Comparison of ENCODE assay signal across 17 cellular contexts in the genomic region with DNA sequence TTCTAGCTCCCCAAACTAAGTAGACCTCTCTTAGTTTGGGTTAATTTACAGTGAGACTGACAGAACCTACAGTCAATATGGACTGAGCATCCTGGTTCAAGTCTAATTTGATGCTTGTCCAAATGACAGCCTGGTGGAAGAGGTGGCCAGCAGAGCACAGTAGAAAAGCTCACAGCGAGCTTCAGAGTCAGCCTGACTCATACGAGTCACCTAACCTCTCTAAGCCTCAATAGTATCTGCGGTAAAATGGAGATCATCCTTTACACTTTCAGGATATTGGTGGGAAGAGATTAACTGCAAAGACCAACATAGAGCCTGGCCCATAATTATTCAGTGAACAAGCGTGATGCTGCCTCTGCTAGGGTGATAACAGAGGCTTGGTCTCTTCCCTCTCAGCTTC. TPM values are rescaled to one million over a fixed set of nuclear protein-coding genes. Genes with fewer than 3 reads are reported as not detected.
DNase-seq lines count a peak whose midpoint lies in the region; ATAC-seq, FAIRE-seq and TF ChIP-seq lines count a peak whose summit lies in the region.
"Had no signal": no experiment of that assay in that cellular context is flagged by ENCODE, and none has a peak within 500 bp of the region (broad histone marks: within the 10 kb centered on the region; RNA-seq: fewer than 3 reads in every experiment).

No MANE protein-coding gene starts in this region.

- no peak for TF ChIP-seq CTCF in fibroblast of mammary gland (conservative IDR thresholded peaks at IDR 0.05; ENCODE audit: control insufficient read depth, insufficient read depth, low read depth, low read length)

- ATAC-seq in CD4-positive, CD25-positive, alpha-beta regulatory T cell (ENCODE audit: low read depth in 2 of 2): no peak
- ATAC-seq in HG02623 (IDR thresholded peaks at IDR 0.05; ENCODE audit: unreplicated experiment) (no peak), HG03354 (IDR thresholded peaks at IDR 0.05; ENCODE audit: poor library complexity, severe bottlenecking, unreplicated experiment) (no peak)
- ATAC-seq: left lobe of liver, upper lobe of right lung had no signal

- peaks cover 35% of the 10 kb centered on the region for H3K36me3 Mint-ChIP-seq in CD4-positive, CD25-positive, alpha-beta regulatory T cell

- peak overlapping the region; percentile 4 to 91 (median 82) for H3K27ac Mint-ChIP-seq in CD4-positive, CD25-positive, alpha-beta regulatory T cell

- peaks cover 40% of the 10 kb centered on the region for H3K4me1 ChIP-seq in CD4-positive, CD25-positive, alpha-beta regulatory T cell (ENCODE audit: control insufficient read depth, insufficient read depth, low read length, poor library complexity, severe bottlenecking)
- H3K4me1 ChIP-seq: parathyroid adenoma had no signal

- no peaks in the 10 kb centered on the region for H3K27me3 ChIP-seq in CD4-positive, CD25-positive, alpha-beta regulatory T cell (ENCODE audit: control insufficient read depth, insufficient read depth, low read length)
- H3K27me3 ChIP-seq: upper lobe of right lung had no signal

- no peaks in the 10 kb centered on the region for H3K9me3 Mint-ChIP-seq in CD4-positive, CD25-positive, alpha-beta regulatory T cell

- peak; percentile 34 for DNase-seq in A172 (ENCODE audit: low spot score)
- DNase-seq in CD4-positive, CD25-positive, alpha-beta regulatory T cell: no peak
- DNase-seq in RCC 7860 (ENCODE audit: low spot score): peak; percentile 43
- DNase-seq in fibroblast of mammary gland (ENCODE audit: low read depth): peak; percentile 73
- no peak for DNase-seq in T1000 (lab: John Stamatoyannopoulos, UW)
- no peak for DNase-seq in NCI-H2227 treated with DMSO at 0.1 percent for 48 hours (lab: John Stamatoyannopoulos, UW)
- DNase-seq: activated CD8-positive, alpha-beta memory T cell treated with anti-CD3 and anti-CD28 coated beads, Interleukin-2, amount 50 U/mL, for 48 hours; amygdala; NCI-H2107; NCI-H526 treated with DMSO at 0.1 percent for 48 hours; OCI-M1; upper lobe of right lung had no signal

- no peak overlapping the region for H3K27ac ChIP-seq in CD4-positive, CD25-positive, alpha-beta regulatory T cell (ENCODE audit: insufficient read depth, low read length, poor library complexity, severe bottlenecking)
- H3K27ac ChIP-seq: parathyroid adenoma, upper lobe of right lung had no signal

- H3K4me3 ChIP-seq in CD4-positive, CD25-positive, alpha-beta regulatory T cell (ENCODE audit: low read depth, low read length): no peak overlapping the region
- H3K4me3 ChIP-seq in fibroblast of mammary gland (ENCODE audit: control insufficient read depth, low read depth, low read length): no peak overlapping the region
- H3K4me3 ChIP-seq: upper lobe of right lung had no signal

- H3K9me3 ChIP-seq in CD4-positive, CD25-positive, alpha-beta regulatory T cell (ENCODE audit: control insufficient read depth in 2 of 2, low read length in 2 of 2): no peaks in the 10 kb centered on the region
- H3K9me3 ChIP-seq: upper lobe of right lung had no signal

- FAIRE-seq in RCC 7860 (lab: Jason Lieb, UNC): peak; percentile 7
- FAIRE-seq: endometrium had no signal

- peaks cover 16% of the 10 kb centered on the region for H3K36me3 ChIP-seq in CD4-positive, CD25-positive, alpha-beta regulatory T cell (ENCODE audit: control insufficient read depth, insufficient read depth, low read length)
- H3K36me3 ChIP-seq: upper lobe of right lung had no signal

- H3K27me3 Mint-ChIP-seq in CD4-positive, CD25-positive, alpha-beta regulatory T cell: no peaks in the 10 kb centered on the region

- H3K4me3 Mint-ChIP-seq in CD4-positive, CD25-positive, alpha-beta regulatory T cell: no peak overlapping the region

- H3K4me1 Mint-ChIP-seq in CD4-positive, CD25-positive, alpha-beta regulatory T cell: peaks cover 48 to 83% (median 71%) of the 10 kb centered on the region in 4 donors

RNA-seq across cellular contexts. Expression of a gene that starts 54.5 kb away (rescaled TPM):
- total RNA-seq in A172 (2014; rRNA removed; shearing (Covaris generic)): 22.7 and 37.5 TPM in 2 replicates
- 222 TPM for total RNA-seq in CD4-positive, CD25-positive, alpha-beta regulatory T cell
- polyA plus RNA-seq in CD4-positive, CD25-positive, alpha-beta regulatory T cell: 10 to 100 TPM; 28.3 to 47.7 (median 34.9) TPM

Comparison
In these comparisons a context has a peak if more than half of its experiments do, and no peak if none do; other contexts are left out.
1. DNase-seq: peak in A172 (single experiment), RCC 7860 (single experiment) and fibroblast of mammary gland (single experiment); none in CD4-positive, CD25-positive, alpha-beta regulatory T cell (0 of 3), T1000 (single experiment) and NCI-H2227 treated with DMSO at 0.1 percent for 48 hours (single experiment).